In genomic region chr3:58678182-58678970, GRCh38 we compare ENCODE assay signal across 6 cellular contexts. TPM values are rescaled to one million over a fixed set of nuclear protein-coding genes. Genes with fewer than 3 reads are reported as not detected.
"Had no signal": no experiment of that assay in that cellular context is flagged by ENCODE, and none has a peak within 500 bp of the region (broad histone marks: within the 10 kb centered on the region; RNA-seq: fewer than 3 reads in every experiment).

No MANE protein-coding gene starts in this region.

RNA-seq across cellular contexts. Expression of gene FAM3D, which starts 11.8 kb away (rescaled TPM):
- total RNA-seq: GM23248, H7, HepG2, HFFc6, HT1080 had no signal
- polyA plus RNA-seq: GM23248, HepG2, IgD-negative memory B cell had no signal
